Comparison of ENCODE assay signal across 19 cellular contexts in genomic region chr3:48863122-48863521, GRCh38. TPM values are rescaled to one million over a fixed set of nuclear protein-coding genes. Genes with fewer than 3 reads are reported as not detected.
A peak's percentile ranks its signal among the peaks of the same experiment; 100 is the strongest.
DNase-seq lines count a peak whose midpoint lies in the region; ATAC-seq and TF ChIP-seq lines count a peak whose summit lies in the region.
"Had no signal": no experiment of that assay in that cellular context is flagged by ENCODE, and none has a peak within 500 bp of the region (broad histone marks: within the 10 kb centered on the region; RNA-seq: fewer than 3 reads in every experiment).

No MANE protein-coding gene starts in this region.

- no peaks in the 10 kb centered on the region for H3K27me3 ChIP-seq in Karpas-422 (ENCODE audit: low read length)
- H3K27me3 ChIP-seq in lower lobe of right lung (ENCODE audit: low read depth): no peaks in the 10 kb centered on the region
- H3K27me3 ChIP-seq in heart left ventricle: no peaks in the 10 kb centered on the region
- H3K27me3 ChIP-seq: BLaER1, SJCRH30 had no signal

- H3K9me3 ChIP-seq in Karpas-422 (ENCODE audit: low read length) (no peaks in the 10 kb centered on the region), lower lobe of right lung (no peaks in the 10 kb centered on the region), heart left ventricle (no peaks in the 10 kb centered on the region)
- H3K9me3 ChIP-seq: A549, BLaER1, SJCRH30 had no signal

- H2AFZ ChIP-seq in Karpas-422 (ENCODE audit: low read length): no peak overlapping the region
- H2AFZ ChIP-seq: GM23338 had no signal

- TF ChIP-seq POLR2A in heart left ventricle (IDR thresholded peaks at IDR 0.05): no peak

- H3K4me3 ChIP-seq in Karpas-422 (ENCODE audit: low read length) (no peak overlapping the region), lower lobe of right lung (no peak overlapping the region), heart left ventricle (no peak overlapping the region)
- H3K4me3 ChIP-seq: A549, BLaER1, GM23338, SJCRH30 had no signal

- H3K4me1 ChIP-seq in Karpas-422 (ENCODE audit: low read length) (no peaks in the 10 kb centered on the region), lower lobe of right lung (no peaks in the 10 kb centered on the region), heart left ventricle (no peaks in the 10 kb centered on the region)
- H3K4me1 ChIP-seq: A549, BLaER1, SJCRH30 had no signal

- no peaks in the 10 kb centered on the region for H4K20me1 ChIP-seq in Karpas-422 (ENCODE audit: insufficient read depth, low read depth, low read length)
- H4K20me1 ChIP-seq: BLaER1 had no signal

- DNase-seq in ELR (ENCODE audit: low read depth) (peak; percentile 49), Karpas-422 (peak; percentile 22), dermis blood vessel endothelial cell (peak; percentile 13), lower lobe of right lung (peak; percentile 2), heart left ventricle (no peak)
- DNase-seq in stimulated activated CD8-positive, alpha-beta memory T cell treated with anti-CD3 and anti-CD28 coated beads, Interleukin-4, amount 100 ng/mL, for 48 hours: no peak
- DNase-seq: Calu3; CD8-positive, alpha-beta T cell; MV-4-11; NCI-H1694 treated with DMSO at 0.1 percent for 48 hours; NCI-H2227 treated with DMSO at 0.1 percent for 48 hours; NCI-H524; NCI-H82; SJCRH30 had no signal

- H3K27ac ChIP-seq in Karpas-422 (ENCODE audit: low read length) (no peak overlapping the region), lower lobe of right lung (no peak overlapping the region), heart left ventricle (no peak overlapping the region)
- H3K27ac ChIP-seq: A549, BLaER1, SJCRH30 had no signal

- TF ChIP-seq CTCF in lower lobe of right lung (IDR thresholded peaks at IDR 0.05) (no peak), heart left ventricle (IDR thresholded peaks at IDR 0.05) (no peak)

- WGBS in heart left ventricle, 4 donors: 96 to 98% (median 98%) methylated on average over 3 of the region's 3 CpGs

- no peak overlapping the region for H3K4me2 ChIP-seq in Karpas-422 (ENCODE audit: low read depth, low read length, poor library complexity, severe bottlenecking)
- H3K4me2 ChIP-seq: A549, BLaER1, GM23338 had no signal

- ATAC-seq in lower lobe of right lung (no peak), HG02678 (IDR thresholded peaks at IDR 0.05; ENCODE audit: unreplicated experiment) (no peak), heart left ventricle (no peak)
- ATAC-seq: A549; CD8-positive, alpha-beta T cell; GM23338; HCT116 had no signal

- intact Hi-C loops in lower lobe of right lung (cut with DNase I) (no loop called here), heart left ventricle (cut with DNase I) (no loop called here)

- H3K36me3 ChIP-seq in Karpas-422 (ENCODE audit: insufficient read depth, low read length) (no peaks in the 10 kb centered on the region), lower lobe of right lung (peaks cover 38% of the 10 kb centered on the region), heart left ventricle (peaks cover 0 to 54% (median 45%) of the 10 kb centered on the region in 9 donors)
- H3K36me3 ChIP-seq: SJCRH30 had no signal

- no peaks in the 10 kb centered on the region for H3K9me2 ChIP-seq in Karpas-422 (replicated peaks; ENCODE audit: insufficient read depth, low read length)

- no peaks in the 10 kb centered on the region for H3K79me2 ChIP-seq in Karpas-422 (ENCODE audit: low read length)

- H3K9ac ChIP-seq in Karpas-422 (ENCODE audit: low read length): no peak overlapping the region
- H3K9ac ChIP-seq: BLaER1 had no signal

RNA-seq across cellular contexts. Expression of gene PRKAR2A, which starts 15.4 kb away (rescaled TPM):
- total RNA-seq in Karpas-422 (2014; rRNA removed; shearing (Covaris generic); ENCODE audit: low replicate concordance): 37.9 and 51.5 TPM in 2 replicates
- 35.6 and 50.8 TPM in 2 replicates for total RNA-seq in dermis blood vessel endothelial cell
- 45.5 TPM for total RNA-seq in lower lobe of right lung
- 10 to 100 TPM; 33.2 to 71.6 (median 44.9) TPM for total RNA-seq in heart left ventricle
- 10 to 100 TPM; 10.6 to 35.8 TPM for polyA plus RNA-seq in heart left ventricle

RNA-seq across cellular contexts. Expression of gene SLC25A20, which starts 35.6 kb away (rescaled TPM):
- total RNA-seq in Karpas-422 (2014; rRNA removed; shearing (Covaris generic); ENCODE audit: low replicate concordance): 20.5 and 33.8 TPM in 2 replicates
- 21.9 and 29.3 TPM in 2 replicates for total RNA-seq in dermis blood vessel endothelial cell
- total RNA-seq in lower lobe of right lung: 29.0 TPM
- total RNA-seq in heart left ventricle: 100 to 1,000 TPM in 2 of 9 donors, 10 to 100 TPM in 7; 44.6 to 176 (median 69.5) TPM
- 10 to 100 TPM; 50.5 to 65.7 TPM for polyA plus RNA-seq in heart left ventricle

RNA-seq across cellular contexts. Expression of gene ARIH2, which starts 55.5 kb away (rescaled TPM):
- 86.4 and 113 TPM in 2 replicates for total RNA-seq in Karpas-422 (2014; rRNA removed; shearing (Covaris generic); ENCODE audit: low replicate concordance)
- total RNA-seq in dermis blood vessel endothelial cell: 77.2 and 86.3 TPM in 2 replicates
- total RNA-seq in lower lobe of right lung: 87.4 TPM
- 100 to 1,000 TPM in 8 of 9 donors, 10 to 100 TPM in 1; 87.7 to 223 (median 126) TPM for total RNA-seq in heart left ventricle
- polyA plus RNA-seq in heart left ventricle: 10 to 100 TPM; 77.6 to 79.3 TPM

Comparison
In these comparisons a context has a peak if more than half of its experiments do, and no peak if none do; other contexts are left out.
1. DNase-seq: peak in ELR (single experiment), Karpas-422 (single experiment), dermis blood vessel endothelial cell (single experiment) and lower lobe of right lung (single experiment); none in stimulated activated CD8-positive, alpha-beta memory T cell treated with anti-CD3 and anti-CD28 coated beads, Interleukin-4, amount 100 ng/mL, for 48 hours (single experiment) and heart left ventricle (0 of 5).